Comparison of ENCODE assay signal across 1 cellular context in genomic region chr19:15418588-15419412, GRCh38.
TF ChIP-seq lines count a peak whose summit lies in the region.

Gene AKAP8L, minus strand, starts transcription at chr19:15418988. Its CDS starts 65 bp downstream, at chr19:15418923.

TF ChIP-seq in K562, 482 proteins besides CTCF, POLR2A, EP300 and RAD21 (continued from another document and continues in another):
- no peak for TF ChIP-seq ZNF318 (IDR thresholded peaks at IDR 0.05; ENCODE audit: borderline replicate concordance in 1 of 2, low read depth in 1 of 2)
- peak; percentile 62; the same call in 1 of the 2 replicates for TF ChIP-seq RB1 (IDR thresholded peaks at IDR 0.05; ENCODE audit: low read depth)
- TF ChIP-seq CREB3L1 (IDR thresholded peaks at IDR 0.05; ENCODE audit: borderline replicate concordance, low read depth): 0 out of 2 replicates have a peak, but pooled peaks have one; percentile 41
- TF ChIP-seq SNIP1 (IDR thresholded peaks at IDR 0.05; ENCODE audit: low read depth): no peak
- TF ChIP-seq HMBOX1 (IDR thresholded peaks at IDR 0.05): no peak
- no peak for TF ChIP-seq ZNF197 (CRISPR knock-in tag; IDR thresholded peaks at IDR 0.05; ENCODE audit: low read depth)
- TF ChIP-seq MBD2 (IDR thresholded peaks at IDR 0.05; ENCODE audit: borderline replicate concordance, low read depth): peak; percentile 100
- TF ChIP-seq RNF2 (IDR thresholded peaks at IDR 0.05): peak; percentile 47; the same call in 1 of the 2 replicates
- 0 out of 2 replicates have a peak, but pooled peaks have one; percentile 13 for TF ChIP-seq ELF4 (CRISPR knock-in tag; IDR thresholded peaks at IDR 0.05)
- peak; percentile 55; the same call in 1 of the 2 replicates for TF ChIP-seq JUND (IDR thresholded peaks at IDR 0.05; ENCODE audit: borderline replicate concordance, low read depth, low read length)
- peak; percentile 2; the same call in 1 of the 3 replicates for TF ChIP-seq JUND (tag; IDR thresholded peaks at IDR 0.05; ENCODE audit: borderline replicate concordance, low read depth, low read length)
- no peak for TF ChIP-seq ZNF143 (CRISPR knock-in tag; IDR thresholded peaks at IDR 0.05)
- TF ChIP-seq YBX1 (IDR thresholded peaks at IDR 0.05): no peak
- 0 out of 2 replicates have a peak, but pooled peaks have one; percentile 35 for TF ChIP-seq SMAD4 (CRISPR knock-in tag; conservative IDR thresholded peaks at IDR 0.05)
- 0 out of 2 replicates have a peak, but pooled peaks have one; percentile 38 for TF ChIP-seq NR4A1 (CRISPR knock-in tag; IDR thresholded peaks at IDR 0.05)
- TF ChIP-seq NR4A1 (tag; IDR thresholded peaks at IDR 0.05): no peak
- TF ChIP-seq KHSRP (IDR thresholded peaks at IDR 0.05): no peak
- no peak for TF ChIP-seq PHTF2 (CRISPR knock-in tag; IDR thresholded peaks at IDR 0.05)
- peak; percentile 56; the same call in 1 of the 2 replicates for TF ChIP-seq BRD4 (IDR thresholded peaks at IDR 0.05)
- TF ChIP-seq UBTF (IDR thresholded peaks at IDR 0.05; ENCODE audit: borderline replicate concordance in 1 of 2, low read depth in 2 of 2, low read length in 2 of 2): no peak
- TF ChIP-seq TEAD4 (IDR thresholded peaks at IDR 0.05; ENCODE audit: low read length): no peak; the same call in 1 of the 2 replicates
- no peak for TF ChIP-seq TEAD4 (CRISPR knock-in tag; IDR thresholded peaks at IDR 0.05; ENCODE audit: borderline replicate concordance)
- no peak for TF ChIP-seq HLTF (IDR thresholded peaks at IDR 0.05)
- peak; percentile 94 for TF ChIP-seq CHD2 (IDR thresholded peaks at IDR 0.05; ENCODE audit: low read depth, low read length)
- peak; percentile 97 for TF ChIP-seq SP1 (CRISPR knock-in tag; IDR thresholded peaks at IDR 0.05)
- TF ChIP-seq HDAC8 (tag; IDR thresholded peaks at IDR 0.05): no peak
- no peak for TF ChIP-seq TSHZ1 (CRISPR knock-in tag; IDR thresholded peaks at IDR 0.05)
- peak; percentile 75; the same call in 1 of the 2 replicates for TF ChIP-seq ERF (CRISPR knock-in tag; IDR thresholded peaks at IDR 0.05)
- no peak for TF ChIP-seq BCOR (IDR thresholded peaks at IDR 0.05)
- no peak for TF ChIP-seq FOXJ3 (CRISPR knock-in tag; IDR thresholded peaks at IDR 0.05)
- TF ChIP-seq BMI1 (IDR thresholded peaks at IDR 0.05; ENCODE audit: low read length): no peak
- TF ChIP-seq FOXP4 (CRISPR knock-in tag; IDR thresholded peaks at IDR 0.05; ENCODE audit: borderline replicate concordance): peak; percentile 85; the same call in 1 of the 2 replicates
- no peak for TF ChIP-seq ELF2 (CRISPR knock-in tag; IDR thresholded peaks at IDR 0.05)
- no peak for TF ChIP-seq IFI16 (CRISPR knock-in tag; IDR thresholded peaks at IDR 0.05)
- TF ChIP-seq MCM5 (IDR thresholded peaks at IDR 0.05; ENCODE audit: low read depth): no peak
- TF ChIP-seq ZNF584 (CRISPR knock-in tag; IDR thresholded peaks at IDR 0.05; ENCODE audit: low read depth): no peak
- peak; percentile 76 for TF ChIP-seq ZNF395 (CRISPR knock-in tag; IDR thresholded peaks at IDR 0.05)
- TF ChIP-seq PHF21A (IDR thresholded peaks at IDR 0.05; ENCODE audit: borderline replicate concordance, low read depth): no peak
- TF ChIP-seq ZNF589 (CRISPR knock-in tag; IDR thresholded peaks at IDR 0.05; ENCODE audit: low read depth): no peak
- no peak for TF ChIP-seq SRSF7 (optimal IDR thresholded peaks at IDR 0.05; ENCODE audit: low read depth, low read length)
- TF ChIP-seq ZNF444 (CRISPR knock-in tag; IDR thresholded peaks at IDR 0.05): no peak
